35 cellular contexts compared by ENCODE assay signal in the genomic region with DNA sequence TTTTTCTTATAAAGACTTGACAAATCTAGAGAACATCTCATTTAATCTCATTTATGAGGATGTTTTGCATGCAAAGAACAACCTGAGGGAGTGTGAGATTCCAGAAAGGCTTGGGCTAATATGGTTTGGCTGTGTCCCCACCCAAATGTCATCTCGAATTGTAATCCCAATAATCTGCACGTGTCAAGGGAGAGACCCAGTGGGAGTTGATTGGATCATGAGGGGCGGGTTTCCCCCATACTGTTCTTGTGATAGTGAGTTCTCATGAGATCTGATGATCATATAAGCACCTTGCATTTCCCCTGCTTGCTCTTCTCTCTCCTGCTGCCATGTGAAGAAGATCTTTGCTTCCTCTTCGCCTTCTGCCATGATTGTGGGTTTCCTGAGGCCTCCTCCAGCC.
"Had no signal": no experiment of that assay in that cellular context is flagged by ENCODE, and none has a peak within 500 bp of the region (broad histone marks: within the 10 kb centered on the region; RNA-seq: fewer than 3 reads in every experiment).

No MANE protein-coding gene starts in this region.

- H3K9me3 ChIP-seq: MG63 had no signal

- H3K27me3 ChIP-seq: MG63 had no signal

- DNase-seq: Karpas-422, Kasumi-1, KBM-7, KG1, MG63, MM.1S, MV-4-11, NCI-H1048, NCI-H1092, NCI-H1092 treated with DMSO at 0.1 percent for 48 hours, NCI-H1105, NCI-H1105 treated with DMSO at 0.1 percent for 48 hours, NCI-H1417, NCI-H1417 treated with DMSO at 0.1 percent for 48 hours, NCI-H1436, NCI-H1436 treated with DMSO at 0.1 percent for 48 hours, NCI-H146, NCI-H1694, NCI-H1694 treated with DMSO at 0.1 percent for 48 hours, NCI-H187, NCI-H187 treated with DMSO at 0.1 percent for 48 hours, NCI-H1930, NCI-H2029, NCI-H2029 treated with DMSO at 0.1 percent for 48 hours, NCI-H2081, NCI-H2081 treated with DMSO at 0.1 percent for 48 hours, NCI-H2107, NCI-H2171, NCI-H2171 treated with DMSO at 0.1 percent for 48 hours, NCI-H2227 treated with DMSO at 0.1 percent for 48 hours, NCI-H226, NCI-H345, NCI-H446, NCI-H446 treated with DMSO at 0.1 percent for 48 hours had no signal

- H3K9ac ChIP-seq: KMS-11 had no signal

- H3K4me3 ChIP-seq: MG63 had no signal

- H3K27ac ChIP-seq: KMS-11 had no signal

- H3K36me3 ChIP-seq: MG63 had no signal

- H3K4me2 ChIP-seq: KMS-11 had no signal
